20 cellular contexts compared by ENCODE assay signal in genomic region chrX:123223409-123223808, GRCh38. TPM values are rescaled to one million over a fixed set of nuclear protein-coding genes. Genes with fewer than 3 reads are reported as not detected.
DNase-seq lines count a peak whose midpoint lies in the region; ATAC-seq, FAIRE-seq and TF ChIP-seq lines count a peak whose summit lies in the region.
"Had no signal": no experiment of that assay in that cellular context is flagged by ENCODE, and none has a peak within 500 bp of the region (broad histone marks: within the 10 kb centered on the region; RNA-seq: fewer than 3 reads in every experiment).

No MANE protein-coding gene starts in this region.

- intact Hi-C loops in body of pancreas (cut with DNase I): no loop called here

- WGBS in body of pancreas, 2 donors: 33 to 41% methylated on average over 1 of the region's 1 CpG

- no peaks in the 10 kb centered on the region for H3K36me3 ChIP-seq in body of pancreas (replicated peaks in 1 of 2; ENCODE audit: insufficient read depth in 1 of 2, low read depth in 2 of 2)

- H3K27ac ChIP-seq in body of pancreas: peak overlapping the region in 3 of 4 donors; percentile 6 to 47 (median 18)

- TF ChIP-seq POLR2A in body of pancreas (IDR thresholded peaks at IDR 0.05): no peak

- FAIRE-seq in GM18507 (lab: Jason Lieb, UNC): peak; percentile 62

- H3K27me3 ChIP-seq in body of pancreas: no peaks in the 10 kb centered on the region

- TF ChIP-seq CTCF in body of pancreas (IDR thresholded peaks at IDR 0.05): no peak

- H3K9me3 ChIP-seq in body of pancreas: no peaks in the 10 kb centered on the region

- DNase-seq in GM18507 (ENCODE audit: extremely low spot score, insufficient read length, low read depth) (no peak), body of pancreas (no peak), kidney glomerular epithelial cell (lab: John Stamatoyannopoulos, UW) (no peak), NCI-H1930 (lab: John Stamatoyannopoulos, UW) (no peak)
- DNase-seq in activated effector memory CD4-positive, alpha-beta T cell treated with anti-CD3 and anti-CD28 coated beads, Interleukin-2, amount 50 U/mL, for 16 hours: no peak
- DNase-seq in stimulated activated CD8-positive, alpha-beta memory T cell treated with anti-CD3 and anti-CD28 coated beads, Interleukin-4, amount 100 ng/mL, for 48 hours: no peak
- DNase-seq: AML-193, DMS53, H9, KG1, NCI-H1092 treated with DMSO at 0.1 percent for 48 hours, NCI-H1694 treated with DMSO at 0.1 percent for 48 hours, NCI-H2171, NCI-H446 treated with DMSO at 0.1 percent for 48 hours, NCI-H774, SIG-M5 had no signal

- ATAC-seq in GM19397 (IDR thresholded peaks at IDR 0.05; ENCODE audit: unreplicated experiment): peak; percentile 26
- ATAC-seq in HG02884 (IDR thresholded peaks at IDR 0.05; ENCODE audit: unreplicated experiment): peak; percentile 24
- ATAC-seq in body of pancreas: no peak

- peaks cover 24% of the 10 kb centered on the region for H3K4me1 ChIP-seq in body of pancreas

- H3K4me3 ChIP-seq in body of pancreas: no peak overlapping the region

RNA-seq across cellular contexts. Expression of gene GRIA3, which starts 39.3 kb away (rescaled TPM):
- under 1 TPM; 0.52 to 0.99 TPM for total RNA-seq in body of pancreas
- total RNA-seq: MCF 10A; T-helper 2 cell treated with Interferon-gamma antibody and Interleukin-4, amounts not matched to agents 100 ng/mL and 5 ng/mL, for 36 hours had no signal
